ENCODE assay signal across 1 cellular context in the genomic region with DNA sequence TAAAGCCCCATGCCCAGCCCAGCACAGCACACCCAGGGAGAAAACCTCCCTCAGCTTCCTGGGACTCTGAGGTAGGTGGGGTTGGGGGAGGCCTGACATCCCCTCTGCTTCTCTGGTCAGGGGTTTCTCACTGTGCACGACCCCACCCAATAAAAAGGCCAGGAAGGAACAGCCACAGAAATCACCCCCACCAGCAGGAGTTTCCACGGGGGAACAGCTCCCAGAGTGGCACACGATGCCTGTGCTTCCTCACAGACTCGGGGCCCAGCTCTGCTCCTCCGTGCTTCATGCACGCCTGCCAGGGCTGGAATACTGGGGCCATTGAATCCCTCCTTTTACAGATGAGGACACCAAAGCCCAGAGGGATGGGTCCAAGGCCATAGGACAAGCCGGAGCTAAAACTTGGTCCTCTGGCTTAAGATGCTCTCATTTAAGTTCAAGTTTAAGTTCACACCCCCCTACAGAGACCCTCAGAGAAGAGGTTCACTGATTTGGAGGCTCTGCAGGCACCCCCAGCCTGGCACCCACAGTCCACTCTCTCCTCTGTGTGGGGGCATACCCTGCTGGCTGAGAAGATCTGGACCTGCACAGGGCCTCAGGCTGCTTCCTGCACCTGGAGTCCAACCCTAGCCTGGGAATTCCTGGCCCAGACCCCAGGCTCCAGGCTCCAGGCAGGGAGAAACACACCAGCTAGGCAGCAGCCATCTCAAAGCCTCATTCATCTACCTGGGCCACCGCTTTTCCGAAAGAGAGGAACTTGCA.
TF ChIP-seq lines count a peak whose summit lies in the region.

No MANE protein-coding gene starts in this region.

TF ChIP-seq in GM12878, 131 proteins besides CTCF, POLR2A, EP300 and RAD21:
- TF ChIP-seq RAD51 (IDR thresholded peaks at IDR 0.05), result no peak
- TF ChIP-seq SPI1 (IDR thresholded peaks at IDR 0.05; ENCODE audit: borderline replicate concordance, insufficient read depth, low read depth, low read length), result no peak
- no peak for TF ChIP-seq HDAC6 (IDR thresholded peaks at IDR 0.05; ENCODE audit: unreplicated experiment)
- no peak for TF ChIP-seq KLF5 (IDR thresholded peaks at IDR 0.05; ENCODE audit: partially characterized antibody)
- TF ChIP-seq SIN3A (IDR thresholded peaks at IDR 0.05; ENCODE audit: low read depth, low read length), result no peak
- no peak for TF ChIP-seq POLR2AphosphoS2 (IDR thresholded peaks at IDR 0.05; ENCODE audit: low read depth, low read length)
- no peak for TF ChIP-seq KAT2A (conservative IDR thresholded peaks at IDR 0.05; ENCODE audit: control insufficient read depth, low read depth, low read length)
- TF ChIP-seq CBX5 (IDR thresholded peaks at IDR 0.05; ENCODE audit: low read depth), result no peak
- TF ChIP-seq EGR1 (IDR thresholded peaks at IDR 0.05; ENCODE audit: borderline replicate concordance in 1 of 2, low read depth in 2 of 2, low read length in 2 of 2), result no peak
- no peak for TF ChIP-seq SMARCA5 (IDR thresholded peaks at IDR 0.05)
- TF ChIP-seq RB1 (IDR thresholded peaks at IDR 0.05; ENCODE audit: borderline replicate concordance), result no peak
- no peak for TF ChIP-seq JUNB (IDR thresholded peaks at IDR 0.05)
- no peak for TF ChIP-seq NR2C1 (IDR thresholded peaks at IDR 0.05)
TF ChIP-seq in GM12878: peak in this region for 0.
